ENCODE assay signal across 8 cellular contexts in genomic region chr1:65148548-65149390, GRCh38. TPM values are rescaled to one million over a fixed set of nuclear protein-coding genes. Genes with fewer than 3 reads are reported as not detected.
DNase-seq lines count a peak whose midpoint lies in the region; ATAC-seq lines count a peak whose summit lies in the region.

No MANE protein-coding gene starts in this region.

- H3K27me3 ChIP-seq in BLaER1, result peaks cover 64% of the 10 kb centered on the region

- H3K4me2 ChIP-seq in BLaER1, result peak overlapping the region; percentile 100

- DNase-seq in NOMO-1 treated with DMSO at 0.1 percent for 48 hours (lab: John Stamatoyannopoulos, UW; ENCODE audit: unreplicated experiment), result peak; percentile 19
- peak; percentile 42 for DNase-seq in activated naive CD4-positive, alpha-beta T cell treated with anti-CD3 and anti-CD28 coated beads, Interleukin-2, amount 50 U/mL, for 16 hours
- DNase-seq in cardiac septum (ENCODE audit: low spot score), result peak; percentile 79
- DNase-seq in posterior cingulate gyrus, result peak in 8 of 10 donors; percentile 16 to 87 (median 33)
- no peak for DNase-seq in inferior parietal cortex (ENCODE audit: extremely low spot score)

- H3K9ac ChIP-seq in BLaER1, result peak overlapping the region; percentile 73

- no peaks in the 10 kb centered on the region for H3K9me3 ChIP-seq in BLaER1

- peaks cover 27% of the 10 kb centered on the region for H3K4me1 ChIP-seq in BLaER1

- H3K4me3 ChIP-seq in BLaER1, result peak overlapping the region; percentile 88

- H4K20me1 ChIP-seq in BLaER1, result peaks cover 48% of the 10 kb centered on the region

- peaks cover 3% of the 10 kb centered on the region; the same call in 1 of the 2 replicates for H3K36me3 ChIP-seq in BLaER1

- intact Hi-C loops in cardiac septum (cut with DNase I), result loop anchor here (2.0 to 5.0 kb wide), 3 partner anchors 26 to 82 kb away; no protein-coding TSS in a partner anchor
- intact Hi-C loops in posterior cingulate gyrus (cut with DNase I), result loop anchor here (5.0 kb wide), 1 partner anchor 81 kb away; no protein-coding TSS in a partner anchor

- peak overlapping the region; percentile 47; the same call in 1 of the 2 replicates for H3K27ac ChIP-seq in BLaER1

- ATAC-seq in GM18861 (IDR thresholded peaks at IDR 0.05; ENCODE audit: unreplicated experiment) (peak; percentile 45), HG03095 (IDR thresholded peaks at IDR 0.05; ENCODE audit: unreplicated experiment) (peak; percentile 58)

RNA-seq across cellular contexts. Expression of gene AK4, which starts 0.8 kb away (rescaled TPM):
- total RNA-seq in cardiac septum, result 163 TPM
